In the genomic region with DNA sequence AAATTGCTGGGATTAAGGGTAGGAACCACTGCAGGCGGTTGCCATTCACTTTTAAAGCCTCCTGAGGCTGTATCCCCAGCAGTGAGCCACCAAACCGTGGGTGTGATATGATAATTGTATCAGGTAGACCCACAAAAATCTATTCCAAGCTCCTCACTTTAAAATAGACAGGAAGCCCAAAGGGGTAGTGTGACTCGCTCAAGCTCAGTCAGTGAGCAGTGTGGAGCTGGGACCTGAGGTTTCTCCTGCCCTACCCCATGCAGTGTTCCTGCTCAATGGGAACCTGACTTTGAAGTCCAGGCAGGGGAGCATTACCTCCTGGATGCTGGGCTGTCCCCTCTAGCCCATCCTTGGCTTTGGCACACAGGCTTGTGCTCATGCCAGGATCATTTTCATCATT, we compare ENCODE assay signal across 20 cellular contexts. TPM values are rescaled to one million over a fixed set of nuclear protein-coding genes. Genes with fewer than 3 reads are reported as not detected.
A peak's percentile ranks its signal among the peaks of the same experiment; 100 is the strongest.
DNase-seq lines count a peak whose midpoint lies in the region; ATAC-seq and TF ChIP-seq lines count a peak whose summit lies in the region.
"Had no signal": no experiment of that assay in that cellular context is flagged by ENCODE, and none has a peak within 500 bp of the region (broad histone marks: within the 10 kb centered on the region; RNA-seq: fewer than 3 reads in every experiment).

No MANE protein-coding gene starts in this region.

- H3K4me3 ChIP-seq in HUES48 (ENCODE audit: low read depth, low read length): no peak overlapping the region
- H3K4me3 ChIP-seq in endodermal cell (ENCODE audit: low read length): no peak overlapping the region
- H3K4me3 ChIP-seq: BLaER1 treated with 17β-estradiol and CSF1 and Interleukin-3, amounts not matched to agents 10 nM and 100 nM had no signal

- peak overlapping the region; percentile 7 for H3K27ac Mint-ChIP-seq in endodermal cell
- H3K27ac Mint-ChIP-seq in activated naive CD8-positive, alpha-beta T cell treated with anti-CD3 and anti-CD28 coated beads for 36 hours: no peak overlapping the region
- H3K27ac Mint-ChIP-seq in activated naive CD4-positive, alpha-beta T cell treated with anti-CD3 and anti-CD28 coated beads for 36 hours: no peak overlapping the region
- H3K27ac Mint-ChIP-seq: CD4-positive, alpha-beta memory T cell had no signal

- H3K4me1 ChIP-seq in HUES48 (ENCODE audit: control insufficient read depth, insufficient read depth, low read length) (peaks cover 55% of the 10 kb centered on the region), endodermal cell (ENCODE audit: control insufficient read depth, insufficient read depth, low read length) (peaks cover 6% of the 10 kb centered on the region)
- H3K4me1 ChIP-seq: Caco-2 had no signal

- ATAC-seq in GM18870 (IDR thresholded peaks at IDR 0.05; ENCODE audit: unreplicated experiment): no peak
- ATAC-seq: Panc1 had no signal

- TF ChIP-seq CTCF in endodermal cell (conservative IDR thresholded peaks at IDR 0.05): no peak

- H3K27me3 Mint-ChIP-seq in endodermal cell (ENCODE audit: insufficient read depth): no peaks in the 10 kb centered on the region
- no peaks in the 10 kb centered on the region for H3K27me3 Mint-ChIP-seq in activated naive CD8-positive, alpha-beta T cell treated with anti-CD3 and anti-CD28 coated beads for 36 hours
- H3K27me3 Mint-ChIP-seq in activated naive CD4-positive, alpha-beta T cell treated with anti-CD3 and anti-CD28 coated beads for 36 hours (ENCODE audit: low read depth): no peaks in the 10 kb centered on the region
- H3K27me3 Mint-ChIP-seq: CD4-positive, alpha-beta memory T cell had no signal

- peaks cover 100% of the 10 kb centered on the region for H3K36me3 ChIP-seq in HUES48 (ENCODE audit: control insufficient read depth, insufficient read depth, low read length)
- H3K36me3 ChIP-seq in endodermal cell (ENCODE audit: control insufficient read depth, insufficient read depth, low read length): peaks cover 98% of the 10 kb centered on the region

- H3K27ac ChIP-seq in HUES48 (ENCODE audit: low read depth, low read length) (peak overlapping the region; percentile 18), endodermal cell (ENCODE audit: low read depth, low read length) (no peak overlapping the region)
- H3K27ac ChIP-seq: BLaER1 treated with 17β-estradiol and CSF1 and Interleukin-3, amounts not matched to agents 10 nM and 100 nM; KMS-11 had no signal

- H3K4me3 Mint-ChIP-seq in endodermal cell: no peak overlapping the region
- H3K4me3 Mint-ChIP-seq in activated naive CD8-positive, alpha-beta T cell treated with anti-CD3 and anti-CD28 coated beads for 36 hours: no peak overlapping the region
- H3K4me3 Mint-ChIP-seq in activated naive CD4-positive, alpha-beta T cell treated with anti-CD3 and anti-CD28 coated beads for 36 hours: no peak overlapping the region
- H3K4me3 Mint-ChIP-seq: CD4-positive, alpha-beta memory T cell had no signal

- intact Hi-C loops in activated naive CD4-positive, alpha-beta T cell treated with anti-CD3 and anti-CD28 coated beads for 36 hours (cut with micrococcal nuclease): no loop called here

- DNase-seq in ELR (ENCODE audit: low read depth): peak; percentile 23
- no peak for DNase-seq in endodermal cell
- DNase-seq in myocyte (ENCODE audit: low read depth): peak; percentile 59
- DNase-seq in activated naive CD8-positive, alpha-beta T cell treated with anti-CD3 and anti-CD28 coated beads for 36 hours: no peak
- no peak for DNase-seq in activated naive CD4-positive, alpha-beta T cell treated with anti-CD3 and anti-CD28 coated beads for 36 hours
- no peak for DNase-seq in stimulated activated CD4-positive, alpha-beta T cell treated with anti-CD3 and anti-CD28 coated beads, Interleukin-12 subunit alpha, Interleukin-12 subunit beta, amount 100 ng/mL, for 4 hours
- DNase-seq: 8988T; Caco-2; CD4-positive, alpha-beta memory T cell; DND-41; IMR-90; NCI-H1694 treated with DMSO at 0.1 percent for 48 hours; NCI-H2081 treated with DMSO at 0.1 percent for 48 hours; NCI-H2171 treated with DMSO at 0.1 percent for 48 hours; NCI-H524 treated with DMSO at 0.1 percent for 48 hours had no signal

- H3K4me1 Mint-ChIP-seq in endodermal cell: peaks cover 35% of the 10 kb centered on the region
- H3K4me1 Mint-ChIP-seq in activated naive CD8-positive, alpha-beta T cell treated with anti-CD3 and anti-CD28 coated beads for 36 hours: no peaks in the 10 kb centered on the region
- H3K4me1 Mint-ChIP-seq in activated naive CD4-positive, alpha-beta T cell treated with anti-CD3 and anti-CD28 coated beads for 36 hours (ENCODE audit: low read depth): no peaks in the 10 kb centered on the region

- H3K9me3 Mint-ChIP-seq in endodermal cell: no peaks in the 10 kb centered on the region
- no peaks in the 10 kb centered on the region for H3K9me3 Mint-ChIP-seq in activated naive CD8-positive, alpha-beta T cell treated with anti-CD3 and anti-CD28 coated beads for 36 hours
- no peaks in the 10 kb centered on the region for H3K9me3 Mint-ChIP-seq in activated naive CD4-positive, alpha-beta T cell treated with anti-CD3 and anti-CD28 coated beads for 36 hours

- H3K9ac ChIP-seq in HUES48 (ENCODE audit: low read depth, low read length) (no peak overlapping the region), endodermal cell (ENCODE audit: extremely low read depth, low read length, poor library complexity, severe bottlenecking) (no peak overlapping the region)
- H3K9ac ChIP-seq: BLaER1 treated with 17β-estradiol and CSF1 and Interleukin-3, amounts not matched to agents 10 nM and 100 nM; KMS-11 had no signal

- H3K27me3 ChIP-seq in HUES48 (ENCODE audit: control insufficient read depth, insufficient read depth, low read length) (no peaks in the 10 kb centered on the region), endodermal cell (ENCODE audit: control insufficient read depth, insufficient read depth, low read length, poor library complexity, severe bottlenecking) (no peaks in the 10 kb centered on the region)
- H3K27me3 ChIP-seq: BLaER1 treated with 17β-estradiol and CSF1 and Interleukin-3, amounts not matched to agents 10 nM and 100 nM had no signal

- 90 to 93% methylated on average over 2 of the region's 3 CpGs for WGBS in endodermal cell (ENCODE audit: insufficient coverage in 1 of 2, insufficient read length in 1 of 2), 2 experiments

- peaks cover 97% of the 10 kb centered on the region for H3K36me3 Mint-ChIP-seq in endodermal cell (ENCODE audit: low read depth)
- H3K36me3 Mint-ChIP-seq in activated naive CD8-positive, alpha-beta T cell treated with anti-CD3 and anti-CD28 coated beads for 36 hours: peaks cover 3% of the 10 kb centered on the region
- no peaks in the 10 kb centered on the region for H3K36me3 Mint-ChIP-seq in activated naive CD4-positive, alpha-beta T cell treated with anti-CD3 and anti-CD28 coated beads for 36 hours (ENCODE audit: low read depth)
- H3K36me3 Mint-ChIP-seq: CD4-positive, alpha-beta memory T cell had no signal

- CTCF ChIA-PET in activated naive CD4-positive, alpha-beta T cell treated with anti-CD3 and anti-CD28 coated beads for 36 hours (lab: Charles Lee): interaction anchor here (1.1 kb wide), 1 partner anchor 26 kb away, joined by 4 read pairs; no protein-coding TSS in a partner anchor

- H3K9me3 ChIP-seq in HUES48 (ENCODE audit: control insufficient read depth, insufficient read depth, low read length) (no peaks in the 10 kb centered on the region), endodermal cell (ENCODE audit: control insufficient read depth, low read length) (no peaks in the 10 kb centered on the region)
- H3K9me3 ChIP-seq: BLaER1 treated with 17β-estradiol and CSF1 and Interleukin-3, amounts not matched to agents 10 nM and 100 nM; Caco-2 had no signal

RNA-seq across cellular contexts. Expression of a gene that starts 14.9 kb away (rescaled TPM):
- total RNA-seq in endodermal cell (100 to 1,000 TPM; 180 to 265 TPM), myocyte (110 and 140 TPM in 2 replicates)
- 153 TPM for polyA plus RNA-seq in endodermal cell (2013, experiment 1 of 2)
- polyA plus RNA-seq in endodermal cell (2013, experiment 2 of 2): 143 TPM
- polyA plus RNA-seq in myocyte (2012): 78.8 TPM
- 100 to 1,000 TPM; 154 to 156 TPM for total RNA-seq in activated naive CD8-positive, alpha-beta T cell treated with anti-CD3 and anti-CD28 coated beads for 36 hours
- total RNA-seq in activated naive CD4-positive, alpha-beta T cell treated with anti-CD3 and anti-CD28 coated beads for 36 hours: 100 to 1,000 TPM; 119 to 127 TPM

RNA-seq across cellular contexts. Expression of a gene that starts 42.6 kb away (rescaled TPM):
- total RNA-seq in endodermal cell: 100 to 1,000 TPM in 1 of 2 donors, 10 to 100 TPM in 1; 82.1 to 283 TPM
- 68.5 TPM for polyA plus RNA-seq in endodermal cell (2013, experiment 1 of 2)
- 50.5 TPM for polyA plus RNA-seq in endodermal cell (2013, experiment 2 of 2)
- 0.59 and 1.5 TPM in 2 replicates for total RNA-seq in myocyte
- polyA plus RNA-seq in myocyte (2012): 0.52 TPM
- 1 to 10 TPM; 2.6 TPM for total RNA-seq in activated naive CD8-positive, alpha-beta T cell treated with anti-CD3 and anti-CD28 coated beads for 36 hours
- total RNA-seq in activated naive CD4-positive, alpha-beta T cell treated with anti-CD3 and anti-CD28 coated beads for 36 hours: 1 to 10 TPM; 2.0 to 2.2 TPM

RNA-seq across cellular contexts. Expression of a gene that starts 53.9 kb away (rescaled TPM):
- 1 to 10 TPM in 1 of 2 donors, under 1 TPM in 1; 0.44 to 1.0 TPM for total RNA-seq in endodermal cell
- 0.11 TPM for polyA plus RNA-seq in endodermal cell (2013, experiment 1 of 2)
- 0.17 TPM for polyA plus RNA-seq in endodermal cell (2013, experiment 2 of 2)
- 0.83 TPM in 1 of 2 replicates, not detected in the other for total RNA-seq in myocyte
- 0.16 TPM for polyA plus RNA-seq in myocyte (2012)
- under 1 TPM; 0.27 to 0.56 TPM for total RNA-seq in activated naive CD8-positive, alpha-beta T cell treated with anti-CD3 and anti-CD28 coated beads for 36 hours
- under 1 TPM; 0.45 to 0.57 TPM for total RNA-seq in activated naive CD4-positive, alpha-beta T cell treated with anti-CD3 and anti-CD28 coated beads for 36 hours
- total RNA-seq: IMR-90 had no signal
- polyA plus RNA-seq: CD4-positive, alpha-beta memory T cell; IMR-90 had no signal

Comparison
In these comparisons a context has a peak if more than half of its experiments do, and no peak if none do; other contexts are left out.
1. DNase-seq: peak in ELR (single experiment) and myocyte (single experiment); none in endodermal cell (single experiment), activated naive CD8-positive, alpha-beta T cell treated with anti-CD3 and anti-CD28 coated beads for 36 hours (single experiment), activated naive CD4-positive, alpha-beta T cell treated with anti-CD3 and anti-CD28 coated beads for 36 hours (single experiment) and stimulated activated CD4-positive, alpha-beta T cell treated with anti-CD3 and anti-CD28 coated beads, Interleukin-12 subunit alpha, Interleukin-12 subunit beta, amount 100 ng/mL, for 4 hours (single experiment).
2. RNA of a gene that starts 42.6 kb away (total RNA-seq): 82.1 to 283 TPM in endodermal cell; 2.6 TPM in activated naive CD8-positive, alpha-beta T cell treated with anti-CD3 and anti-CD28 coated beads for 36 hours, 2.0 to 2.2 TPM in activated naive CD4-positive, alpha-beta T cell treated with anti-CD3 and anti-CD28 coated beads for 36 hours and 0.59 to 1.5 TPM in myocyte; every median in the first group is over 10 times any median in the second.